Comparison of ENCODE assay signal across 1 cellular context in the genomic region with DNA sequence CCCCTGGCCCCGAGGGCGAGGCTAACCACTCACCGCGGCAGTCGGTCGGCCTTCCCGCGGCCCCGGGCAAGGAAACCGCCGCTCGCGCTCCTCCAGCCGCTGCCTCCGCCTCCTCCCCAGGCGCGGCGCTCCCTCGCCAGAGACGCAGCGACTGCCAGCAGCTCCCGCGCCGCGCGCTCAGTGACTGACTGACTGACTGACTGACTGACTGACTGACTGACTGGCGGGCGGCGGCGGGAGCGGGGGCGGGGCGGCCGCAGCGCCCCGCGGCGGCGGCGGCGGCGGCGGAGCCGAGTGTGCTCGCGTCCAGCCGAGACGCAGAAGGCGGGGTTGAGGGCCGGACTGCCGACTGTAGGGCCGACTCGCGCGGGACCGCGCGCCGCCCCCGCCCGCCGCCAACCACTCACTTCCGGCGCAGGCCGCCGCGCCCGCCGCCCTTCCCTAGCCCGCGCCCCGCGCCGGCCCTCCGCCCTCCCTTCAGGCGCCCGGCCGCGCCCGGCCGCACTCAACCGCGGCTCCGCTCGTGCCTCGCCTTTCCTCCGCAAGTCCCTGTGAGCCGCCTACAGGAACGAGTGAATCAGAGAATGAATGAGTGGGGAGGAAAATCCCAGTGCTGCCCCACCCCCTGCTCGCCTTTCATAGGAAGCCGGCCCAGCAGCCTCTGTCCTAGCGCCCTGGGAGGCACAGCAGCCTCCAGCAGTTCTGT.
TF ChIP-seq lines count a peak whose summit lies in the region.

A gene with protein sequence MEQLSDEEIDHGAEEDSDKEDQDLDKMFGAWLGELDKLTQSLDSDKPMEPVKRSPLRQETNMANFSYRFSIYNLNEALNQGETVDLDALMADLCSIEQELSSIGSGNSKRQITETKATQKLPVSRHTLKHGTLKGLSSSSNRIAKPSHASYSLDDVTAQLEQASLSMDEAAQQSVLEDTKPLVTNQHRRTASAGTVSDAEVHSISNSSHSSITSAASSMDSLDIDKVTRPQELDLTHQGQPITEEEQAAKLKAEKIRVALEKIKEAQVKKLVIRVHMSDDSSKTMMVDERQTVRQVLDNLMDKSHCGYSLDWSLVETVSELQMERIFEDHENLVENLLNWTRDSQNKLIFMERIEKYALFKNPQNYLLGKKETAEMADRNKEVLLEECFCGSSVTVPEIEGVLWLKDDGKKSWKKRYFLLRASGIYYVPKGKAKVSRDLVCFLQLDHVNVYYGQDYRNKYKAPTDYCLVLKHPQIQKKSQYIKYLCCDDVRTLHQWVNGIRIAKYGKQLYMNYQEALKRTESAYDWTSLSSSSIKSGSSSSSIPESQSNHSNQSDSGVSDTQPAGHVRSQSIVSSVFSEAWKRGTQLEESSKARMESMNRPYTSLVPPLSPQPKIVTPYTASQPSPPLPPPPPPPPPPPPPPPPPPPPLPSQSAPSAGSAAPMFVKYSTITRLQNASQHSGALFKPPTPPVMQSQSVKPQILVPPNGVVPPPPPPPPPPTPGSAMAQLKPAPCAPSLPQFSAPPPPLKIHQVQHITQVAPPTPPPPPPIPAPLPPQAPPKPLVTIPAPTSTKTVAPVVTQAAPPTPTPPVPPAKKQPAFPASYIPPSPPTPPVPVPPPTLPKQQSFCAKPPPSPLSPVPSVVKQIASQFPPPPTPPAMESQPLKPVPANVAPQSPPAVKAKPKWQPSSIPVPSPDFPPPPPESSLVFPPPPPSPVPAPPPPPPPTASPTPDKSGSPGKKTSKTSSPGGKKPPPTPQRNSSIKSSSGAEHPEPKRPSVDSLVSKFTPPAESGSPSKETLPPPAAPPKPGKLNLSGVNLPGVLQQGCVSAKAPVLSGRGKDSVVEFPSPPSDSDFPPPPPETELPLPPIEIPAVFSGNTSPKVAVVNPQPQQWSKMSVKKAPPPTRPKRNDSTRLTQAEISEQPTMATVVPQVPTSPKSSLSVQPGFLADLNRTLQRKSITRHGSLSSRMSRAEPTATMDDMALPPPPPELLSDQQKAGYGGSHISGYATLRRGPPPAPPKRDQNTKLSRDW (minus strand): TSS at position 224 of the 706 bp plus-strand sequence. CDS start 39,948 bp downstream, outside the sequence.

TF ChIP-seq in HepG2, 621 proteins besides CTCF, POLR2A, EP300 and RAD21 (continued from another document and continues in another):
- TF ChIP-seq XRCC5 (optimal IDR thresholded peaks at IDR 0.05; ENCODE audit: low read length) (no peak), CBX2 (IDR thresholded peaks at IDR 0.05; ENCODE audit: low read depth, low read length) (no peak), CBX2 (CRISPR knock-in tag; IDR thresholded peaks at IDR 0.05; ENCODE audit: low read depth) (peak; percentile 21; the same call in 1 of the 2 replicates), ZNF598 (CRISPR knock-in tag; IDR thresholded peaks at IDR 0.05; ENCODE audit: borderline replicate concordance) (0 out of 2 replicates have a peak, but pooled peaks have one; percentile 60), ZNF326 (CRISPR knock-in tag; IDR thresholded peaks at IDR 0.05; ENCODE audit: borderline replicate concordance) (no peak), AHR (CRISPR knock-in tag; IDR thresholded peaks at IDR 0.05) (no peak; the same call in 1 of the 2 replicates), ZFY (CRISPR knock-in tag; IDR thresholded peaks at IDR 0.05) (peak; percentile 76), ASH2L (IDR thresholded peaks at IDR 0.05; ENCODE audit: insufficient read length, low read depth, low read length) (peak; percentile 82), ZZZ3 (CRISPR knock-in tag; IDR thresholded peaks at IDR 0.05; ENCODE audit: borderline replicate concordance) (no peak), KMT2B (CRISPR knock-in tag; IDR thresholded peaks at IDR 0.05) (0 out of 2 replicates have a peak, but pooled peaks have one; percentile 10), GTF2F1 (IDR thresholded peaks at IDR 0.05; ENCODE audit: low read length) (no peak), ZNF430 (CRISPR knock-in tag; IDR thresholded peaks at IDR 0.05) (0 out of 2 replicates have a peak, but pooled peaks have one; percentile 12), ZNF484 (CRISPR knock-in tag; IDR thresholded peaks at IDR 0.05; ENCODE audit: borderline replicate concordance, low read depth) (no peak), ZNF446 (CRISPR knock-in tag; IDR thresholded peaks at IDR 0.05) (peak; percentile 76), SNAPC2 (CRISPR knock-in tag; IDR thresholded peaks at IDR 0.05) (no peak), GFI1 (CRISPR knock-in tag; IDR thresholded peaks at IDR 0.05; ENCODE audit: borderline replicate concordance) (peak; percentile 21; the same call in 1 of the 2 replicates), PHF21A (CRISPR knock-in tag; IDR thresholded peaks at IDR 0.05) (no peak; the same call in 1 of the 2 replicates), ZNF468 (CRISPR knock-in tag; IDR thresholded peaks at IDR 0.05) (peak; percentile 65; the same call in 1 of the 2 replicates), KDM5B (CRISPR knock-in tag; IDR thresholded peaks at IDR 0.05; ENCODE audit: borderline replicate concordance) (peak; percentile 77; the same call in 1 of the 2 replicates), NFATC3 (CRISPR knock-in tag; IDR thresholded peaks at IDR 0.05) (no peak), SALL1 (CRISPR knock-in tag; IDR thresholded peaks at IDR 0.05) (peak; percentile 58), HDAC1 (CRISPR knock-in tag; IDR thresholded peaks at IDR 0.05) (peak; percentile 18; the same call in 1 of the 2 replicates), RFX1 (IDR thresholded peaks at IDR 0.05) (no peak), HES4 (CRISPR knock-in tag; IDR thresholded peaks at IDR 0.05; ENCODE audit: borderline replicate concordance) (peak; percentile 86; the same call in 1 of the 2 replicates), NCOA5 (CRISPR knock-in tag; IDR thresholded peaks at IDR 0.05) (no peak), ZNF703 (CRISPR knock-in tag; IDR thresholded peaks at IDR 0.05; ENCODE audit: borderline replicate concordance) (no peak), SP5 (CRISPR knock-in tag; IDR thresholded peaks at IDR 0.05; ENCODE audit: borderline replicate concordance, low read depth) (0 out of 2 replicates have a peak, but pooled peaks have one; percentile 14), ZNF547 (CRISPR knock-in tag; IDR thresholded peaks at IDR 0.05) (peak; percentile 67; the same call in 1 of the 2 replicates), FIP1L1 (IDR thresholded peaks at IDR 0.05; ENCODE audit: borderline replicate concordance, insufficient read depth, low read depth, low read length) (no peak), NR2F2 (IDR thresholded peaks at IDR 0.05; ENCODE audit: borderline replicate concordance, low read depth) (peak; percentile 14; the same call in 1 of the 2 replicates)
- TF ChIP-seq, protein P1, sequence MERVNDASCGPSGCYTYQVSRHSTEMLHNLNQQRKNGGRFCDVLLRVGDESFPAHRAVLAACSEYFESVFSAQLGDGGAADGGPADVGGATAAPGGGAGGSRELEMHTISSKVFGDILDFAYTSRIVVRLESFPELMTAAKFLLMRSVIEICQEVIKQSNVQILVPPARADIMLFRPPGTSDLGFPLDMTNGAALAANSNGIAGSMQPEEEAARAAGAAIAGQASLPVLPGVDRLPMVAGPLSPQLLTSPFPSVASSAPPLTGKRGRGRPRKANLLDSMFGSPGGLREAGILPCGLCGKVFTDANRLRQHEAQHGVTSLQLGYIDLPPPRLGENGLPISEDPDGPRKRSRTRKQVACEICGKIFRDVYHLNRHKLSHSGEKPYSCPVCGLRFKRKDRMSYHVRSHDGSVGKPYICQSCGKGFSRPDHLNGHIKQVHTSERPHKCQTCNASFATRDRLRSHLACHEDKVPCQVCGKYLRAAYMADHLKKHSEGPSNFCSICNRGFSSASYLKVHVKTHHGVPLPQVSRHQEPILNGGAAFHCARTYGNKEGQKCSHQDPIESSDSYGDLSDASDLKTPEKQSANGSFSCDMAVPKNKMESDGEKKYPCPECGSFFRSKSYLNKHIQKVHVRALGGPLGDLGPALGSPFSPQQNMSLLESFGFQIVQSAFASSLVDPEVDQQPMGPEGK (CRISPR knock-in tag; IDR thresholded peaks at IDR 0.05), result peak; percentile 27; the same call in 1 of the 2 replicates
- TF ChIP-seq, protein P2, sequence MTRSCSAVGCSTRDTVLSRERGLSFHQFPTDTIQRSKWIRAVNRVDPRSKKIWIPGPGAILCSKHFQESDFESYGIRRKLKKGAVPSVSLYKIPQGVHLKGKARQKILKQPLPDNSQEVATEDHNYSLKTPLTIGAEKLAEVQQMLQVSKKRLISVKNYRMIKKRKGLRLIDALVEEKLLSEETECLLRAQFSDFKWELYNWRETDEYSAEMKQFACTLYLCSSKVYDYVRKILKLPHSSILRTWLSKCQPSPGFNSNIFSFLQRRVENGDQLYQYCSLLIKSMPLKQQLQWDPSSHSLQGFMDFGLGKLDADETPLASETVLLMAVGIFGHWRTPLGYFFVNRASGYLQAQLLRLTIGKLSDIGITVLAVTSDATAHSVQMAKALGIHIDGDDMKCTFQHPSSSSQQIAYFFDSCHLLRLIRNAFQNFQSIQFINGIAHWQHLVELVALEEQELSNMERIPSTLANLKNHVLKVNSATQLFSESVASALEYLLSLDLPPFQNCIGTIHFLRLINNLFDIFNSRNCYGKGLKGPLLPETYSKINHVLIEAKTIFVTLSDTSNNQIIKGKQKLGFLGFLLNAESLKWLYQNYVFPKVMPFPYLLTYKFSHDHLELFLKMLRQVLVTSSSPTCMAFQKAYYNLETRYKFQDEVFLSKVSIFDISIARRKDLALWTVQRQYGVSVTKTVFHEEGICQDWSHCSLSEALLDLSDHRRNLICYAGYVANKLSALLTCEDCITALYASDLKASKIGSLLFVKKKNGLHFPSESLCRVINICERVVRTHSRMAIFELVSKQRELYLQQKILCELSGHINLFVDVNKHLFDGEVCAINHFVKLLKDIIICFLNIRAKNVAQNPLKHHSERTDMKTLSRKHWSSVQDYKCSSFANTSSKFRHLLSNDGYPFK (CRISPR knock-in tag; IDR thresholded peaks at IDR 0.05; ENCODE audit: borderline replicate concordance), result peak; percentile 31; the same call in 1 of the 2 replicates
- TF ChIP-seq, protein P3, sequence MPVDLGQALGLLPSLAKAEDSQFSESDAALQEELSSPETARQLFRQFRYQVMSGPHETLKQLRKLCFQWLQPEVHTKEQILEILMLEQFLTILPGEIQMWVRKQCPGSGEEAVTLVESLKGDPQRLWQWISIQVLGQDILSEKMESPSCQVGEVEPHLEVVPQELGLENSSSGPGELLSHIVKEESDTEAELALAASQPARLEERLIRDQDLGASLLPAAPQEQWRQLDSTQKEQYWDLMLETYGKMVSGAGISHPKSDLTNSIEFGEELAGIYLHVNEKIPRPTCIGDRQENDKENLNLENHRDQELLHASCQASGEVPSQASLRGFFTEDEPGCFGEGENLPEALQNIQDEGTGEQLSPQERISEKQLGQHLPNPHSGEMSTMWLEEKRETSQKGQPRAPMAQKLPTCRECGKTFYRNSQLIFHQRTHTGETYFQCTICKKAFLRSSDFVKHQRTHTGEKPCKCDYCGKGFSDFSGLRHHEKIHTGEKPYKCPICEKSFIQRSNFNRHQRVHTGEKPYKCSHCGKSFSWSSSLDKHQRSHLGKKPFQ (CRISPR knock-in tag; IDR thresholded peaks at IDR 0.05; ENCODE audit: insufficient replicate concordance), result no peak
- TF ChIP-seq, protein P4, sequence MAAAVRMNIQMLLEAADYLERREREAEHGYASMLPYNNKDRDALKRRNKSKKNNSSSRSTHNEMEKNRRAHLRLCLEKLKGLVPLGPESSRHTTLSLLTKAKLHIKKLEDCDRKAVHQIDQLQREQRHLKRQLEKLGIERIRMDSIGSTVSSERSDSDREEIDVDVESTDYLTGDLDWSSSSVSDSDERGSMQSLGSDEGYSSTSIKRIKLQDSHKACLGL (CRISPR knock-in tag; IDR thresholded peaks at IDR 0.05), result peak; percentile 36; the same call in 1 of the 2 replicates
- TF ChIP-seq, protein P5, sequence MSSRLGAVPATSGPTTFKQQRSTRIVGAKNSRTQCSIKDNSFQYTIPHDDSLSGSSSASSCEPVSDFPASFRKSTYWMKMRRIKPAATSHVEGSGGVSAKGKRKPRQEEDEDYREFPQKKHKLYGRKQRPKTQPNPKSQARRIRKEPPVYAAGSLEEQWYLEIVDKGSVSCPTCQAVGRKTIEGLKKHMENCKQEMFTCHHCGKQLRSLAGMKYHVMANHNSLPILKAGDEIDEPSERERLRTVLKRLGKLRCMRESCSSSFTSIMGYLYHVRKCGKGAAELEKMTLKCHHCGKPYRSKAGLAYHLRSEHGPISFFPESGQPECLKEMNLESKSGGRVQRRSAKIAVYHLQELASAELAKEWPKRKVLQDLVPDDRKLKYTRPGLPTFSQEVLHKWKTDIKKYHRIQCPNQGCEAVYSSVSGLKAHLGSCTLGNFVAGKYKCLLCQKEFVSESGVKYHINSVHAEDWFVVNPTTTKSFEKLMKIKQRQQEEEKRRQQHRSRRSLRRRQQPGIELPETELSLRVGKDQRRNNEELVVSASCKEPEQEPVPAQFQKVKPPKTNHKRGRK (CRISPR knock-in tag; IDR thresholded peaks at IDR 0.05), result no peak
- TF ChIP-seq, protein P6, sequence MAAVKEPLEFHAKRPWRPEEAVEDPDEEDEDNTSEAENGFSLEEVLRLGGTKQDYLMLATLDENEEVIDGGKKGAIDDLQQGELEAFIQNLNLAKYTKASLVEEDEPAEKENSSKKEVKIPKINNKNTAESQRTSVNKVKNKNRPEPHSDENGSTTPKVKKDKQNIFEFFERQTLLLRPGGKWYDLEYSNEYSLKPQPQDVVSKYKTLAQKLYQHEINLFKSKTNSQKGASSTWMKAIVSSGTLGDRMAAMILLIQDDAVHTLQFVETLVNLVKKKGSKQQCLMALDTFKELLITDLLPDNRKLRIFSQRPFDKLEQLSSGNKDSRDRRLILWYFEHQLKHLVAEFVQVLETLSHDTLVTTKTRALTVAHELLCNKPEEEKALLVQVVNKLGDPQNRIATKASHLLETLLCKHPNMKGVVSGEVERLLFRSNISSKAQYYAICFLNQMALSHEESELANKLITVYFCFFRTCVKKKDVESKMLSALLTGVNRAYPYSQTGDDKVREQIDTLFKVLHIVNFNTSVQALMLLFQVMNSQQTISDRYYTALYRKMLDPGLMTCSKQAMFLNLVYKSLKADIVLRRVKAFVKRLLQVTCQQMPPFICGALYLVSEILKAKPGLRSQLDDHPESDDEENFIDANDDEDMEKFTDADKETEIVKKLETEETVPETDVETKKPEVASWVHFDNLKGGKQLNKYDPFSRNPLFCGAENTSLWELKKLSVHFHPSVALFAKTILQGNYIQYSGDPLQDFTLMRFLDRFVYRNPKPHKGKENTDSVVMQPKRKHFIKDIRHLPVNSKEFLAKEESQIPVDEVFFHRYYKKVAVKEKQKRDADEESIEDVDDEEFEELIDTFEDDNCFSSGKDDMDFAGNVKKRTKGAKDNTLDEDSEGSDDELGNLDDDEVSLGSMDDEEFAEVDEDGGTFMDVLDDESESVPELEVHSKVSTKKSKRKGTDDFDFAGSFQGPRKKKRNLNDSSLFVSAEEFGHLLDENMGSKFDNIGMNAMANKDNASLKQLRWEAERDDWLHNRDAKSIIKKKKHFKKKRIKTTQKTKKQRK (IDR thresholded peaks at IDR 0.05; ENCODE audit: low read length), result no peak
- TF ChIP-seq, protein P7, sequence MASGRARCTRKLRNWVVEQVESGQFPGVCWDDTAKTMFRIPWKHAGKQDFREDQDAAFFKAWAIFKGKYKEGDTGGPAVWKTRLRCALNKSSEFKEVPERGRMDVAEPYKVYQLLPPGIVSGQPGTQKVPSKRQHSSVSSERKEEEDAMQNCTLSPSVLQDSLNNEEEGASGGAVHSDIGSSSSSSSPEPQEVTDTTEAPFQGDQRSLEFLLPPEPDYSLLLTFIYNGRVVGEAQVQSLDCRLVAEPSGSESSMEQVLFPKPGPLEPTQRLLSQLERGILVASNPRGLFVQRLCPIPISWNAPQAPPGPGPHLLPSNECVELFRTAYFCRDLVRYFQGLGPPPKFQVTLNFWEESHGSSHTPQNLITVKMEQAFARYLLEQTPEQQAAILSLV (CRISPR knock-in tag; IDR thresholded peaks at IDR 0.05; ENCODE audit: borderline replicate concordance), result peak; percentile 41; the same call in 1 of the 2 replicates
